18 cellular contexts compared by ENCODE assay signal in the genomic region with DNA sequence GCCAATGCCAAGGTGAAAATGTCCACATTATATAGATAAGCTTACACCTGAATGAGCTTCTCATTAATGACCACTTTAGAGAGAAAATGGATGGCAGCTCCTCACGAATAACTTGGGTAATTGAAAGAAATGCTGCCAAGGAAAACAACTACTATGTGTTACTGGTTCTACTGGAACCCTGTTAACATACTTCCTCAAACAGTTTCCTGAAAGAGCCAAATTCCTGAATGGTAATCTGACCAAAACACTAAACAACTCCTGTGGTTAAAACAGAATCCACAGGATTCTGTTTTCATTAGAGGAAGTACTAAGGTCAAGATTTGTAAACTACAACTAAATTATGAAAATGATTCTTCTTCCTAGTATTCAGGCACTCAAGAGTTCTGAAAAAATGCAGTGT.
A peak's percentile ranks its signal among the peaks of the same experiment; 100 is the strongest.
DNase-seq lines count a peak whose midpoint lies in the region; ATAC-seq, FAIRE-seq and TF ChIP-seq lines count a peak whose summit lies in the region.
"Had no signal": no experiment of that assay in that cellular context is flagged by ENCODE, and none has a peak within 500 bp of the region (broad histone marks: within the 10 kb centered on the region; RNA-seq: fewer than 3 reads in every experiment).

No MANE protein-coding gene starts in this region.

- no peaks in the 10 kb centered on the region for H3K4me1 ChIP-seq in left lung

- H3K27me3 ChIP-seq in bronchial epithelial cell (ENCODE audit: control insufficient read depth, insufficient read depth, low read length), result no peaks in the 10 kb centered on the region
- no peaks in the 10 kb centered on the region for H3K27me3 ChIP-seq in left lung
- H3K27me3 ChIP-seq: brain microvascular endothelial cell, transverse colon had no signal

- intact Hi-C loops in left lung (cut with DNase I), result no loop called here

- H3K36me3 ChIP-seq in bronchial epithelial cell (ENCODE audit: control insufficient read depth, insufficient read depth, low read length), result no peaks in the 10 kb centered on the region
- H3K36me3 ChIP-seq in left lung, result no peaks in the 10 kb centered on the region
- H3K36me3 ChIP-seq: brain microvascular endothelial cell, transverse colon had no signal

- H3K27ac ChIP-seq in left lung, result no peak overlapping the region
- H3K27ac ChIP-seq: brain microvascular endothelial cell, transverse colon had no signal

- no peak for FAIRE-seq in bronchial epithelial cell (lab: Jason Lieb, UNC)
- FAIRE-seq in frontal cortex (lab: Jason Lieb, UNC), result no peak
- FAIRE-seq: GM19239 had no signal

- DNase-seq in ELF-1 (ENCODE audit: low read depth, low spot score) (peak; percentile 8), LoVo (ENCODE audit: low spot score) (peak; percentile 49), bronchial epithelial cell (ENCODE audit: low read depth) (peak; percentile 20), left lung (no peak), frontal cortex (ENCODE audit: low spot score in 2 of 2) (no peak), foreskin melanocyte (no peak)
- DNase-seq in central memory CD4-positive, alpha-beta T cell, result no peak
- DNase-seq: brain microvascular endothelial cell; effector memory CD8-positive, alpha-beta T cell; KG1; NCI-H187 treated with DMSO at 0.1 percent for 48 hours; NCI-H748 treated with DMSO at 0.1 percent for 48 hours; nephron progenitor cell; right cardiac atrium; SHP77; transverse colon had no signal

- TF ChIP-seq CTCF in bronchial epithelial cell (IDR thresholded peaks at IDR 0.05; ENCODE audit: insufficient read depth, low read length, severe bottlenecking), result no peak
- TF ChIP-seq CTCF in left lung (IDR thresholded peaks at IDR 0.05), result no peak

- H3K9me3 ChIP-seq in left lung, result no peaks in the 10 kb centered on the region
- H3K9me3 ChIP-seq: transverse colon had no signal

- ATAC-seq in left lung (peak; percentile 58), GM21786 (IDR thresholded peaks at IDR 0.05; ENCODE audit: unreplicated experiment) (no peak)
- ATAC-seq: effector memory CD8-positive, alpha-beta T cell; right cardiac atrium had no signal

- H3K4me3 ChIP-seq in bronchial epithelial cell (ENCODE audit: low read depth, low read length) (no peak overlapping the region), left lung (no peak overlapping the region)
- H3K4me3 ChIP-seq: transverse colon had no signal

Comparison
In these comparisons a context has a peak if more than half of its experiments do, and no peak if none do; other contexts are left out.
1. DNase-seq: peak in ELF-1 (single experiment), LoVo (single experiment) and bronchial epithelial cell (single experiment); none in left lung (0 of 2), central memory CD4-positive, alpha-beta T cell (single experiment), frontal cortex (0 of 2) and foreskin melanocyte (single experiment).